In the genomic region with DNA sequence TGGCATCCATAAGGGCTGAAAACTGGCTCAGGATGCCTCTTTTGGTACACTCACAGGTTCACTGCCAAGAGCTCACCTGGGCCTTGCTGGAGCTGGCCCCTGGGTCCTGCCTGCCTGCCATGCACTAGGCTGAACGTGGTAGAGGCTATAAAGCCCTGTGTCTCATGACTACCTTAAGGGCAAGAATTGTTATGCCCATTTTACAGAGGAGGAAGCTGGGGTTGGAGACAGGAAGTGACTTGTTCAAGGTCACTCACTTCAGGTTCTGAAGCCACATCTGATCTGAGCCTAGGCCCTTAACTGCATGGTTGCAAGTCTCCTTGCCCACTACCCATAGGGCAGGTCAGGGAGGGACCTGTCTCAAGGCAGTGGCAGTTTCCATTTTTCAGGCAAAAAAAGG, we compare ENCODE assay signal across 1 cellular context.
TF ChIP-seq lines count a peak whose summit lies in the region.

No MANE protein-coding gene starts in this region.

TF ChIP-seq in HCT116, 20 proteins besides CTCF, POLR2A, EP300 and RAD21:
- TF ChIP-seq JUND (IDR thresholded peaks at IDR 0.05) (no peak), EZH2 (IDR thresholded peaks at IDR 0.05) (no peak), MAX (IDR thresholded peaks at IDR 0.05) (no peak), ELF1 (IDR thresholded peaks at IDR 0.05; ENCODE audit: borderline replicate concordance, low read depth) (no peak), ZNF274 (IDR thresholded peaks at IDR 0.05; ENCODE audit: low read depth, low read length) (no peak), POLR2AphosphoS5 (IDR thresholded peaks at IDR 0.05; ENCODE audit: low read depth, low read length) (no peak), YY1 (IDR thresholded peaks at IDR 0.05; ENCODE audit: extremely low read depth, insufficient replicate concordance, low read depth, low read length) (no peak), EGR1 (IDR thresholded peaks at IDR 0.05; ENCODE audit: low read depth) (no peak), CBX3 (IDR thresholded peaks at IDR 0.05; ENCODE audit: low read depth) (no peak), SP1 (IDR thresholded peaks at IDR 0.05; ENCODE audit: low read depth) (no peak), CEBPB (IDR thresholded peaks at IDR 0.05; ENCODE audit: low read depth) (no peak), FOSL1 (IDR thresholded peaks at IDR 0.05; ENCODE audit: low read depth) (no peak), SRF (IDR thresholded peaks at IDR 0.05; ENCODE audit: low read depth) (no peak), ZFX (IDR thresholded peaks at IDR 0.05) (no peak), TCF7L2 (IDR thresholded peaks at IDR 0.05; ENCODE audit: borderline replicate concordance, extremely low read depth, insufficient read depth, insufficient read length) (no peak), EZH2phosphoT487 (IDR thresholded peaks at IDR 0.05; ENCODE audit: borderline replicate concordance) (no peak), SIN3A (IDR thresholded peaks at IDR 0.05; ENCODE audit: low read depth) (no peak)
- TF ChIP-seq, protein P1, sequence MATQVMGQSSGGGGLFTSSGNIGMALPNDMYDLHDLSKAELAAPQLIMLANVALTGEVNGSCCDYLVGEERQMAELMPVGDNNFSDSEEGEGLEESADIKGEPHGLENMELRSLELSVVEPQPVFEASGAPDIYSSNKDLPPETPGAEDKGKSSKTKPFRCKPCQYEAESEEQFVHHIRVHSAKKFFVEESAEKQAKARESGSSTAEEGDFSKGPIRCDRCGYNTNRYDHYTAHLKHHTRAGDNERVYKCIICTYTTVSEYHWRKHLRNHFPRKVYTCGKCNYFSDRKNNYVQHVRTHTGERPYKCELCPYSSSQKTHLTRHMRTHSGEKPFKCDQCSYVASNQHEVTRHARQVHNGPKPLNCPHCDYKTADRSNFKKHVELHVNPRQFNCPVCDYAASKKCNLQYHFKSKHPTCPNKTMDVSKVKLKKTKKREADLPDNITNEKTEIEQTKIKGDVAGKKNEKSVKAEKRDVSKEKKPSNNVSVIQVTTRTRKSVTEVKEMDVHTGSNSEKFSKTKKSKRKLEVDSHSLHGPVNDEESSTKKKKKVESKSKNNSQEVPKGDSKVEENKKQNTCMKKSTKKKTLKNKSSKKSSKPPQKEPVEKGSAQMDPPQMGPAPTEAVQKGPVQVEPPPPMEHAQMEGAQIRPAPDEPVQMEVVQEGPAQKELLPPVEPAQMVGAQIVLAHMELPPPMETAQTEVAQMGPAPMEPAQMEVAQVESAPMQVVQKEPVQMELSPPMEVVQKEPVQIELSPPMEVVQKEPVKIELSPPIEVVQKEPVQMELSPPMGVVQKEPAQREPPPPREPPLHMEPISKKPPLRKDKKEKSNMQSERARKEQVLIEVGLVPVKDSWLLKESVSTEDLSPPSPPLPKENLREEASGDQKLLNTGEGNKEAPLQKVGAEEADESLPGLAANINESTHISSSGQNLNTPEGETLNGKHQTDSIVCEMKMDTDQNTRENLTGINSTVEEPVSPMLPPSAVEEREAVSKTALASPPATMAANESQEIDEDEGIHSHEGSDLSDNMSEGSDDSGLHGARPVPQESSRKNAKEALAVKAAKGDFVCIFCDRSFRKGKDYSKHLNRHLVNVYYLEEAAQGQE (IDR thresholded peaks at IDR 0.05; ENCODE audit: low read depth) = no peak
- TF ChIP-seq, protein P2, sequence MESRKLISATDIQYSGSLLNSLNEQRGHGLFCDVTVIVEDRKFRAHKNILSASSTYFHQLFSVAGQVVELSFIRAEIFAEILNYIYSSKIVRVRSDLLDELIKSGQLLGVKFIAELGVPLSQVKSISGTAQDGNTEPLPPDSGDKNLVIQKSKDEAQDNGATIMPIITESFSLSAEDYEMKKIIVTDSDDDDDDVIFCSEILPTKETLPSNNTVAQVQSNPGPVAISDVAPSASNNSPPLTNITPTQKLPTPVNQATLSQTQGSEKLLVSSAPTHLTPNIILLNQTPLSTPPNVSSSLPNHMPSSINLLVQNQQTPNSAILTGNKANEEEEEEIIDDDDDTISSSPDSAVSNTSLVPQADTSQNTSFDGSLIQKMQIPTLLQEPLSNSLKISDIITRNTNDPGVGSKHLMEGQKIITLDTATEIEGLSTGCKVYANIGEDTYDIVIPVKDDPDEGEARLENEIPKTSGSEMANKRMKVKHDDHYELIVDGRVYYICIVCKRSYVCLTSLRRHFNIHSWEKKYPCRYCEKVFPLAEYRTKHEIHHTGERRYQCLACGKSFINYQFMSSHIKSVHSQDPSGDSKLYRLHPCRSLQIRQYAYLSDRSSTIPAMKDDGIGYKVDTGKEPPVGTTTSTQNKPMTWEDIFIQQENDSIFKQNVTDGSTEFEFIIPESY (IDR thresholded peaks at IDR 0.05; ENCODE audit: extremely low read depth, insufficient replicate concordance, low read length) = no peak
- TF ChIP-seq, protein P3, sequence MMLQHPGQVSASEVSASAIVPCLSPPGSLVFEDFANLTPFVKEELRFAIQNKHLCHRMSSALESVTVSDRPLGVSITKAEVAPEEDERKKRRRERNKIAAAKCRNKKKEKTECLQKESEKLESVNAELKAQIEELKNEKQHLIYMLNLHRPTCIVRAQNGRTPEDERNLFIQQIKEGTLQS (IDR thresholded peaks at IDR 0.05) = no peak
